17 cellular contexts compared by ENCODE assay signal in genomic region chr20:61819921-61820825, GRCh38.
DNase-seq lines count a peak whose midpoint lies in the region; ATAC-seq, FAIRE-seq and TF ChIP-seq lines count a peak whose summit lies in the region.
"Had no signal": no experiment of that assay in that cellular context is flagged by ENCODE, and none has a peak within 500 bp of the region (broad histone marks: within the 10 kb centered on the region; RNA-seq: fewer than 3 reads in every experiment).

No MANE protein-coding gene starts in this region.

- no peak overlapping the region for H4K5ac ChIP-seq in H1 (ENCODE audit: insufficient read length, low read depth, low read length)

- H3K4me1 Mint-ChIP-seq in neural progenitor cell, result peaks cover 13% of the 10 kb centered on the region
- H3K4me1 Mint-ChIP-seq: CD14-positive monocyte; CD8-positive, alpha-beta memory T cell had no signal

- H3K9me3 ChIP-seq in right atrium auricular region (no peaks in the 10 kb centered on the region), H1 (ENCODE audit: insufficient read depth in 2 of 2, low read depth in 1 of 2, low read length in 1 of 2) (peaks cover 0 to 2% of the 10 kb centered on the region in 2 experiments; a peak in 1 of 4 replicates), neural progenitor cell (ENCODE audit: low read depth) (no peaks in the 10 kb centered on the region), upper lobe of left lung (no peaks in the 10 kb centered on the region)
- H3K9me3 ChIP-seq: A549, Caco-2 had no signal

- no peak overlapping the region for H2BK20ac ChIP-seq in H1 (ENCODE audit: low read length)

- no peak overlapping the region for H3K18ac ChIP-seq in H1 (ENCODE audit: extremely low read depth, low read length)

- H4K8ac ChIP-seq in H1 (ENCODE audit: extremely low read depth, insufficient read depth, low read length), result peak overlapping the region; percentile 88

- no peak overlapping the region for H2AK5ac ChIP-seq in H1 (ENCODE audit: low read depth, low read length)

- no peaks in the 10 kb centered on the region for H3K79me2 ChIP-seq in H1 (ENCODE audit: control insufficient read depth in 1 of 2, insufficient read depth in 2 of 2, low read length in 2 of 2)
- H3K79me2 ChIP-seq in neural progenitor cell (ENCODE audit: low read depth), result no peaks in the 10 kb centered on the region

- H4K91ac ChIP-seq in H1 (replicated peaks; ENCODE audit: insufficient read length, low read length), result no peak overlapping the region

- no peak overlapping the region for H3K4ac ChIP-seq in H1 (replicated peaks; ENCODE audit: insufficient read length, low read depth, low read length)

- DNase-seq in left ventricle myocardium superior (peak; percentile 17), right atrium auricular region (ENCODE audit: low spot score) (no peak), H1 (ENCODE audit: low read depth in 1 of 2, low spot score in 2 of 2) (no peak), neural progenitor cell (ENCODE audit: low spot score) (no peak), upper lobe of left lung (no peak), SHP77 treated with DMSO at 0.1 percent for 48 hours (lab: John Stamatoyannopoulos, UW) (no peak), activated gamma-delta T cell (lab: John Stamatoyannopoulos, UW) (no peak), NCI-H1092 treated with DMSO at 0.1 percent for 48 hours (lab: John Stamatoyannopoulos, UW) (no peak)
- DNase-seq: Caco-2; CD8-positive, alpha-beta memory T cell; GF-D8; GOT3; HCEC 1CT; HFFc6 had no signal

- no peaks in the 10 kb centered on the region for H4K20me1 ChIP-seq in H1 (replicated peaks in 1 of 2; ENCODE audit: control insufficient read depth in 1 of 2, insufficient read depth in 2 of 2, low read length in 2 of 2)
- H4K20me1 ChIP-seq in neural progenitor cell (ENCODE audit: low read depth), result no peaks in the 10 kb centered on the region

- H3K23me2 ChIP-seq in H1 (ENCODE audit: low read depth, low read length), result peaks cover 4% of the 10 kb centered on the region

- TF ChIP-seq CTCF in right atrium auricular region (IDR thresholded peaks at IDR 0.05) (no peak), H1 (IDR thresholded peaks at IDR 0.05; ENCODE audit: control extremely low read depth in 1 of 3, insufficient read depth in 1 of 3, low read depth in 1 of 3, low read length in 3 of 3) (no peak), neural progenitor cell (IDR thresholded peaks at IDR 0.05) (no peak), upper lobe of left lung (IDR thresholded peaks at IDR 0.05) (no peak)

- no peaks in the 10 kb centered on the region for H3K27me3 ChIP-seq in right atrium auricular region
- H3K27me3 ChIP-seq in H1 (replicated peaks in 1 of 4; ENCODE audit: control insufficient read depth in 3 of 4, extremely low read depth in 1 of 4, insufficient read depth in 3 of 4, low read length in 3 of 4), result 0 out of 7 replicates have a peak, but pooled peaks cover 0 to 3% (median 0%) of the 10 kb centered on the region in 4 experiments
- H3K27me3 ChIP-seq in neural progenitor cell, result no peaks in the 10 kb centered on the region
- no peaks in the 10 kb centered on the region for H3K27me3 ChIP-seq in upper lobe of left lung

- H3K27ac ChIP-seq in right atrium auricular region (no peak overlapping the region), H1 (ENCODE audit: low read depth, low read length) (no peak overlapping the region), neural progenitor cell (no peak overlapping the region), upper lobe of left lung (no peak overlapping the region)
- H3K27ac ChIP-seq: A549 had no signal

- H2BK120ac ChIP-seq in H1 (replicated peaks; ENCODE audit: low read depth, low read length), result no peak overlapping the region

- no peak overlapping the region for H3K4me3 ChIP-seq in right atrium auricular region
- no peak overlapping the region for H3K4me3 ChIP-seq in H1 (ENCODE audit: extremely low read depth in 1 of 4, insufficient read depth in 2 of 4, low read depth in 3 of 4, low read length in 4 of 4)
- no peak overlapping the region for H3K4me3 ChIP-seq in neural progenitor cell
- H3K4me3 ChIP-seq in upper lobe of left lung, result no peak overlapping the region
- H3K4me3 ChIP-seq: A549 had no signal

- H3K36me3 Mint-ChIP-seq in neural progenitor cell, result no peaks in the 10 kb centered on the region
- H3K36me3 Mint-ChIP-seq: CD14-positive monocyte; CD8-positive, alpha-beta memory T cell had no signal

- FAIRE-seq in H1 (lab: Jason Lieb, UNC), result no peak
- FAIRE-seq: A549, GM19239 had no signal

- no peak for ATAC-seq in left ventricle myocardium superior
- ATAC-seq in upper lobe of left lung (ENCODE audit: low FRiP score in 2 of 2), result peak; percentile 6 to 9
- ATAC-seq: A549 had no signal

- H3K9ac ChIP-seq in H1 (replicated peaks in 1 of 4; ENCODE audit: extremely low read depth in 1 of 4, low read depth in 3 of 4, low read length in 3 of 4), result no peak overlapping the region
- H3K9ac ChIP-seq in neural progenitor cell, result no peak overlapping the region

- TF ChIP-seq EP300 in H1 (IDR thresholded peaks at IDR 0.05; ENCODE audit: borderline replicate concordance in 1 of 2, low read depth in 2 of 2, low read length in 2 of 2), result no peak
- TF ChIP-seq EP300 in upper lobe of left lung (IDR thresholded peaks at IDR 0.05), result no peak

- no peaks in the 10 kb centered on the region for H3F3A ChIP-seq in neural progenitor cell (ENCODE audit: low read depth)

- CTCF ChIA-PET in H1 (lab: Charles Lee; ENCODE audit: partially characterized antibody), result interaction anchor here (1.0 kb wide), 2 partner anchors 8 to 12 kb away, joined by 3 read pairs; no protein-coding TSS in a partner anchor

- intact Hi-C loops in left ventricle myocardium superior (cut with micrococcal nuclease), result no loop called here

- H3K9me3 Mint-ChIP-seq in neural progenitor cell, result no peaks in the 10 kb centered on the region

- POLR2A ChIA-PET in H1 (lab: Charles Lee; ENCODE audit: partially characterized antibody), result no interaction called here

- H2BK5ac ChIP-seq in H1 (ENCODE audit: low read depth, low read length), result no peak overlapping the region

- H2BK12ac ChIP-seq in H1 (ENCODE audit: low read depth, low read length), result no peak overlapping the region

- no peak for TF ChIP-seq POLR2A in H1 (IDR thresholded peaks at IDR 0.05; ENCODE audit: control extremely low read depth in 1 of 2, low read depth in 2 of 2, low read length in 2 of 2)
- TF ChIP-seq POLR2A in upper lobe of left lung (IDR thresholded peaks at IDR 0.05), result no peak

- no peak overlapping the region for H3K4me2 ChIP-seq in H1 (ENCODE audit: insufficient read depth in 1 of 2, low read depth in 2 of 2, low read length in 2 of 2)
- H3K4me2 ChIP-seq in neural progenitor cell, result no peak overlapping the region
- H3K4me2 ChIP-seq: A549 had no signal

- peak overlapping the region; percentile 78 for H3K27ac Mint-ChIP-seq in neural progenitor cell
- H3K27ac Mint-ChIP-seq: CD8-positive, alpha-beta memory T cell; HFFc6 had no signal

- H3K4me3 Mint-ChIP-seq in neural progenitor cell, result no peak overlapping the region
- H3K4me3 Mint-ChIP-seq: CD14-positive monocyte; CD8-positive, alpha-beta memory T cell; HFFc6 had no signal

- H2BK15ac ChIP-seq in H1 (ENCODE audit: low read length), result no peak overlapping the region

- H3K4me1 ChIP-seq in right atrium auricular region (no peaks in the 10 kb centered on the region), H1 (replicated peaks in 1 of 4; ENCODE audit: control insufficient read depth in 3 of 4, insufficient read depth in 4 of 4, low read length in 3 of 4) (peaks cover 0 to 3% (median 0%) of the 10 kb centered on the region in 4 experiments; a peak in 1 of 7 replicates), neural progenitor cell (peaks cover 3% of the 10 kb centered on the region), upper lobe of left lung (no peaks in the 10 kb centered on the region)
- H3K4me1 ChIP-seq: A549, Caco-2 had no signal

- H3K23ac ChIP-seq in H1 (ENCODE audit: insufficient read length), result no peak overlapping the region

- TF ChIP-seq RAD21 in H1 (IDR thresholded peaks at IDR 0.05 in 1 of 2, conservative IDR thresholded peaks at IDR 0.05 in 1 of 2; ENCODE audit: low read depth in 2 of 2, low read length in 2 of 2), result no peak

- no peak overlapping the region for H3K56ac ChIP-seq in H1 (replicated peaks; ENCODE audit: insufficient read length, low read depth, low read length)

- H3K79me1 ChIP-seq in H1 (ENCODE audit: low read depth, low read length), result no peaks in the 10 kb centered on the region; the same call in 1 of the 2 replicates

- no peak overlapping the region for H2AFZ ChIP-seq in H1 (ENCODE audit: low read length)
- H2AFZ ChIP-seq in neural progenitor cell (replicated peaks), result no peak overlapping the region

- no peaks in the 10 kb centered on the region for H3K36me3 ChIP-seq in right atrium auricular region
- H3K36me3 ChIP-seq in H1 (ENCODE audit: control insufficient read depth in 2 of 4, insufficient read depth in 4 of 4, low read length in 3 of 4), result no peaks in the 10 kb centered on the region
- no peaks in the 10 kb centered on the region for H3K36me3 ChIP-seq in neural progenitor cell
- no peaks in the 10 kb centered on the region for H3K36me3 ChIP-seq in upper lobe of left lung

- H3K27me3 Mint-ChIP-seq in neural progenitor cell (ENCODE audit: insufficient read depth, low read depth), result peaks cover 4% of the 10 kb centered on the region

- no peak overlapping the region for H3K14ac ChIP-seq in H1 (ENCODE audit: insufficient read length)

- WGBS in H1 (ENCODE audit: extremely low coverage in 1 of 2, insufficient coverage in 1 of 2, insufficient read length in 1 of 2, insufficient replicate concordance in 2 of 2, low coverage in 1 of 2, low lambda C conversion rate in 2 of 2, missing lambda C conversion rate in 1 of 2), 2 experiments, result 89% methylated on average over 27 of the region's 27 CpGs; no CpG with 5 or more reads in 1 of the 2 experiments
- WGBS in upper lobe of left lung, 2 donors, result 81 to 83% methylated on average over 17 to 27 of the region's 27 CpGs

TF ChIP-seq in H1, 55 proteins besides CTCF, POLR2A, EP300 and RAD21 (continues in another document):
- no peak for TF ChIP-seq EZH2 (IDR thresholded peaks at IDR 0.05; ENCODE audit: low read depth, low read length, severe bottlenecking)
- TF ChIP-seq HDAC2 (IDR thresholded peaks at IDR 0.05; ENCODE audit: borderline replicate concordance in 1 of 2, low read depth in 2 of 2, low read length in 2 of 2), result no peak
- no peak for TF ChIP-seq TAF7 (optimal IDR thresholded peaks at IDR 0.05; ENCODE audit: borderline replicate concordance, low read depth, low read length)
- TF ChIP-seq SIN3A (conservative IDR thresholded peaks at IDR 0.05 in 1 of 2, IDR thresholded peaks at IDR 0.05 in 1 of 2; ENCODE audit: low read depth in 1 of 2, low read length in 2 of 2), result no peak
- TF ChIP-seq CEBPB (IDR thresholded peaks at IDR 0.05; ENCODE audit: low read depth, low read length), result no peak
- no peak for TF ChIP-seq SIX5 (IDR thresholded peaks at IDR 0.05; ENCODE audit: low read depth, low read length)
- TF ChIP-seq CREB1 (IDR thresholded peaks at IDR 0.05), result no peak
- TF ChIP-seq POLR2AphosphoS5 (IDR thresholded peaks at IDR 0.05; ENCODE audit: low read depth, low read length), result no peak
- TF ChIP-seq MAFK (IDR thresholded peaks at IDR 0.05; ENCODE audit: low read depth, low read length), result no peak
- no peak for TF ChIP-seq RXRA (IDR thresholded peaks at IDR 0.05; ENCODE audit: insufficient read depth, low read depth, low read length)
- TF ChIP-seq JUND (IDR thresholded peaks at IDR 0.05; ENCODE audit: low read length), result no peak
- TF ChIP-seq SRF (IDR thresholded peaks at IDR 0.05; ENCODE audit: low read depth, low read length), result no peak
